ENCODE assay signal across 12 cellular contexts in genomic region chr11:35785287-35786167, GRCh38.
DNase-seq lines count a peak whose midpoint lies in the region; ATAC-seq, FAIRE-seq and TF ChIP-seq lines count a peak whose summit lies in the region.
"Had no signal": no experiment of that assay in that cellular context is flagged by ENCODE, and none has a peak within 500 bp of the region (broad histone marks: within the 10 kb centered on the region; RNA-seq: fewer than 3 reads in every experiment).

No MANE protein-coding gene starts in this region.

- H3K36me3 ChIP-seq in endothelial cell of umbilical vein (ENCODE audit: control insufficient read depth in 2 of 2, extremely low read depth in 1 of 2, insufficient read depth in 2 of 2, low read length in 2 of 2): no peaks in the 10 kb centered on the region
- no peaks in the 10 kb centered on the region for H3K36me3 ChIP-seq in tibial artery
- H3K36me3 ChIP-seq in small intestine (ENCODE audit: control insufficient read depth in 2 of 2, insufficient read depth in 2 of 2, low read length in 2 of 2): peaks cover 0 to 3% of the 10 kb centered on the region in 2 donors

- TF ChIP-seq POLR2A in endothelial cell of umbilical vein (IDR thresholded peaks at IDR 0.05; ENCODE audit: low read depth, low read length): no peak

- 72 to 74% (median 73%) methylated on average over 4 of the region's 4 CpGs for WGBS in small intestine, 3 donors

- BruUV-seq in endothelial cell of umbilical vein (replicated peaks; lab: Mats Ljungman, UMichigan): no TSS peak

- no peak overlapping the region for H2AFZ ChIP-seq in endothelial cell of umbilical vein (ENCODE audit: low read depth, low read length)

- H3K27me3 ChIP-seq in endothelial cell of umbilical vein (ENCODE audit: control insufficient read depth in 2 of 2, insufficient read depth in 2 of 2, low read length in 2 of 2) (no peaks in the 10 kb centered on the region), tibial artery (no peaks in the 10 kb centered on the region), small intestine (ENCODE audit: control insufficient read depth in 2 of 2, insufficient read depth in 2 of 2, low read length in 2 of 2) (no peaks in the 10 kb centered on the region)

- H3K4me1 ChIP-seq in endothelial cell of umbilical vein (ENCODE audit: control insufficient read depth, extremely low read depth, insufficient read depth, low read length) (peaks cover 15% of the 10 kb centered on the region), tibial artery (peaks cover 0 to 35% (median 7%) of the 10 kb centered on the region in 4 donors), small intestine (ENCODE audit: control insufficient read depth in 2 of 2, insufficient read depth in 1 of 2, low read depth in 1 of 2, low read length in 1 of 2) (no peaks in the 10 kb centered on the region)

- H4K20me1 ChIP-seq in endothelial cell of umbilical vein (replicated peaks; ENCODE audit: control insufficient read depth, extremely low read depth, insufficient read depth, low read length): peaks cover 3% of the 10 kb centered on the region

- TF ChIP-seq CTCF in GM10266 (IDR thresholded peaks at IDR 0.05; ENCODE audit: control insufficient read depth, insufficient read depth, low read depth, missing control alignments) (no peak), endothelial cell of umbilical vein (IDR thresholded peaks at IDR 0.05; ENCODE audit: extremely low read depth in 1 of 2, insufficient read depth in 1 of 2, low read depth in 1 of 2, low read length in 2 of 2) (no peak), tibial artery (IDR thresholded peaks at IDR 0.05) (no peak)

- ATAC-seq in GM21447 (IDR thresholded peaks at IDR 0.05; ENCODE audit: unreplicated experiment): peak; percentile 59
- peak; percentile 49 for ATAC-seq in HG03460 (IDR thresholded peaks at IDR 0.05; ENCODE audit: unreplicated experiment)

- H3K27ac ChIP-seq in endothelial cell of umbilical vein (ENCODE audit: insufficient read depth, low read depth, low read length) (no peak overlapping the region), tibial artery (no peak overlapping the region), small intestine (ENCODE audit: low read depth in 1 of 2, low read length in 1 of 2) (no peak overlapping the region)
- H3K27ac ChIP-seq: SK-N-MC had no signal

- FAIRE-seq in endothelial cell of umbilical vein (lab: Jason Lieb, UNC) (peak; percentile 72), small intestine (lab: Jason Lieb, UNC) (no peak)

- POLR2A ChIA-PET in endothelial cell of umbilical vein (lab: Charles Lee): no interaction called here

- H3K9ac ChIP-seq in endothelial cell of umbilical vein (replicated peaks; ENCODE audit: extremely low read depth, insufficient read depth, low read length): no peak overlapping the region

- H3K9me3 ChIP-seq in endothelial cell of umbilical vein (replicated peaks; ENCODE audit: control insufficient read depth, insufficient read depth, low read length) (no peaks in the 10 kb centered on the region), tibial artery (no peaks in the 10 kb centered on the region), small intestine (ENCODE audit: control insufficient read depth, low read depth) (no peaks in the 10 kb centered on the region)

- dilution Hi-C loops in endothelial cell of umbilical vein (cut with MboI; ENCODE audit: extremely low pct_ligation_motif_present, low sequenced_read_pairs): no loop called here

- DNase-seq in GM10266 (ENCODE audit: extremely low spot score) (peak; percentile 17), endothelial cell of umbilical vein (ENCODE audit: low read depth, low spot score) (peak; percentile 59), AML-193 (lab: John Stamatoyannopoulos, UW) (no peak), NCI-H446 treated with DMSO at 0.1 percent for 48 hours (lab: John Stamatoyannopoulos, UW) (no peak), tibial artery (no peak), small intestine (no peak)
- DNase-seq: DMS153, H9, NCI-H1436 had no signal

- H3K79me2 ChIP-seq in endothelial cell of umbilical vein (ENCODE audit: control insufficient read depth, insufficient read depth, low read length): no peaks in the 10 kb centered on the region

- intact Hi-C loops in endothelial cell of umbilical vein (cut with micrococcal nuclease): loop anchor here (1.0 kb wide), 1 partner anchor 11 kb away; no protein-coding TSS in a partner anchor
- intact Hi-C loops in tibial artery (cut with DNase I; ENCODE audit: low total_unique reads): no loop called here

- CTCF ChIA-PET in endothelial cell of umbilical vein (lab: Charles Lee): interaction anchor here (2.3 kb wide), 2 partner anchors 10 to 37 kb away, joined by 7 to 18 read pairs; no protein-coding TSS in a partner anchor

- H3K9me1 ChIP-seq in endothelial cell of umbilical vein (replicated peaks; ENCODE audit: control insufficient read depth, extremely low read depth, insufficient read depth, low read length): peaks cover 3% of the 10 kb centered on the region

- no peak overlapping the region for H3K4me3 ChIP-seq in endothelial cell of umbilical vein (replicated peaks in 1 of 3; ENCODE audit: insufficient read depth in 1 of 3, low read depth in 1 of 3, low read length in 3 of 3)
- no peak overlapping the region for H3K4me3 ChIP-seq in tibial artery
- H3K4me3 ChIP-seq in small intestine (ENCODE audit: low read depth in 1 of 2, low read length in 2 of 2): no peak overlapping the region
- H3K4me3 ChIP-seq: SK-N-MC had no signal

- peak overlapping the region; percentile 14 for H3K4me2 ChIP-seq in endothelial cell of umbilical vein (ENCODE audit: insufficient read depth, low read length)

TF ChIP-seq in endothelial cell of umbilical vein, 7 proteins besides CTCF, POLR2A, EP300 and RAD21:
- TF ChIP-seq FOS (IDR thresholded peaks at IDR 0.05; ENCODE audit: borderline replicate concordance, insufficient read depth, low read length) (peak; percentile 33), JUN (IDR thresholded peaks at IDR 0.05; ENCODE audit: borderline replicate concordance, insufficient read depth, insufficient read length, low read depth) (no peak), MAX (IDR thresholded peaks at IDR 0.05; ENCODE audit: insufficient read depth, insufficient read length) (no peak), EZH2 (IDR thresholded peaks at IDR 0.05; ENCODE audit: borderline replicate concordance, low read depth, low read length, severe bottlenecking) (no peak), POLR2AphosphoS5 (IDR thresholded peaks at IDR 0.05; ENCODE audit: insufficient read depth, low read depth, low read length) (no peak), GATA2 (IDR thresholded peaks at IDR 0.05; ENCODE audit: insufficient read depth, insufficient read length, low read depth, low read length) (no peak)

Comparison
In these comparisons a context has a peak if more than half of its experiments do, and no peak if none do; other contexts are left out.
1. DNase-seq: peak in GM10266 (single experiment) and endothelial cell of umbilical vein (single experiment); none in AML-193 (0 of 2), NCI-H446 treated with DMSO at 0.1 percent for 48 hours (single experiment), tibial artery (0 of 2) and small intestine (single experiment).